11 cellular contexts compared by ENCODE assay signal in genomic region chr13:33761744-33762143, GRCh38. TPM values are rescaled to one million over a fixed set of nuclear protein-coding genes. Genes with fewer than 3 reads are reported as not detected.
A peak's percentile ranks its signal among the peaks of the same experiment; 100 is the strongest.
DNase-seq lines count a peak whose midpoint lies in the region; ATAC-seq and TF ChIP-seq lines count a peak whose summit lies in the region.
"Had no signal": no experiment of that assay in that cellular context is flagged by ENCODE, and none has a peak within 500 bp of the region (broad histone marks: within the 10 kb centered on the region; RNA-seq: fewer than 3 reads in every experiment).

No MANE protein-coding gene starts in this region.

- no peaks in the 10 kb centered on the region for H3K4me1 ChIP-seq in CD8-positive, alpha-beta T cell (ENCODE audit: insufficient read depth, low read length)

- no peaks in the 10 kb centered on the region for H3K9me3 ChIP-seq in CD8-positive, alpha-beta T cell (ENCODE audit: low read length)

- TF ChIP-seq CTCF in CD8-positive, alpha-beta T cell (IDR thresholded peaks at IDR 0.05) = no peak

- H3K4me3 ChIP-seq in CD8-positive, alpha-beta T cell (ENCODE audit: low read depth, low read length) = no peak overlapping the region

- peaks cover 2% of the 10 kb centered on the region for H3K27me3 Mint-ChIP-seq in CD8-positive, alpha-beta T cell (ENCODE audit: low read depth)
- H3K27me3 Mint-ChIP-seq: stimulated activated naive B cell treated with anti-CD40 and anti-IgM and Interleukin-4, amounts not matched to agents 10 μg/mL and 1 μg/mL and 100 μg/mL, for 72 hours had no signal

- DNase-seq in NCI-H2227 (lab: John Stamatoyannopoulos, UW; ENCODE audit: unreplicated experiment) = peak; percentile 4
- DNase-seq in NCI-H2227 treated with DMSO at 0.1 percent for 48 hours (lab: John Stamatoyannopoulos, UW) = no peak
- DNase-seq in NCI-H69 (lab: John Stamatoyannopoulos, UW) = peak; percentile 85
- DNase-seq in cerebellar cortex (ENCODE audit: low spot score) = peak; percentile 8
- DNase-seq in renal cortical epithelial cell (ENCODE audit: low read depth) = peak; percentile 86
- no peak for DNase-seq in stimulated activated effector memory CD8-positive, alpha-beta T cell treated with anti-CD3 and anti-CD28 coated beads, Interleukin-12 subunit alpha, Interleukin-12 subunit beta, amount 100 ng/mL, for 72 hours (ENCODE audit: low spot score in 2 of 2)
- DNase-seq in cortex of kidney (lab: John Stamatoyannopoulos, UW) = no peak
- no peak for DNase-seq in CD8-positive, alpha-beta T cell
- DNase-seq: activated T-cell treated with anti-CD3 and anti-CD28 coated beads, Interleukin-2, amount 50 U/mL, for 1 hour; stimulated activated naive B cell treated with anti-CD40 and anti-IgM and Interleukin-4, amounts not matched to agents 10 μg/mL and 1 μg/mL and 100 μg/mL, for 72 hours had no signal

- no peaks in the 10 kb centered on the region for H3K36me3 ChIP-seq in CD8-positive, alpha-beta T cell (ENCODE audit: insufficient read depth, low read length)

- no peaks in the 10 kb centered on the region for H3K36me3 Mint-ChIP-seq in stimulated activated effector memory CD8-positive, alpha-beta T cell treated with anti-CD3 and anti-CD28 coated beads, Interleukin-12 subunit alpha, Interleukin-12 subunit beta, amount 100 ng/mL, for 72 hours
- H3K36me3 Mint-ChIP-seq in CD8-positive, alpha-beta T cell = no peaks in the 10 kb centered on the region
- H3K36me3 Mint-ChIP-seq: stimulated activated naive B cell treated with anti-CD40 and anti-IgM and Interleukin-4, amounts not matched to agents 10 μg/mL and 1 μg/mL and 100 μg/mL, for 72 hours had no signal

- H3K4me1 Mint-ChIP-seq in stimulated activated effector memory CD8-positive, alpha-beta T cell treated with anti-CD3 and anti-CD28 coated beads, Interleukin-12 subunit alpha, Interleukin-12 subunit beta, amount 100 ng/mL, for 72 hours = peaks cover 6% of the 10 kb centered on the region
- H3K4me1 Mint-ChIP-seq in CD8-positive, alpha-beta T cell (ENCODE audit: low read depth) = no peaks in the 10 kb centered on the region

- POLR2A ChIA-PET in CD8-positive, alpha-beta T cell (lab: Charles Lee) = no interaction called here

- H3K27me3 ChIP-seq in CD8-positive, alpha-beta T cell (ENCODE audit: insufficient read depth, low read length) = no peaks in the 10 kb centered on the region

- H3K27ac Mint-ChIP-seq in stimulated activated effector memory CD8-positive, alpha-beta T cell treated with anti-CD3 and anti-CD28 coated beads, Interleukin-12 subunit alpha, Interleukin-12 subunit beta, amount 100 ng/mL, for 72 hours = no peak overlapping the region
- no peak overlapping the region for H3K27ac Mint-ChIP-seq in CD8-positive, alpha-beta T cell
- H3K27ac Mint-ChIP-seq: B cell; stimulated activated naive B cell treated with anti-CD40 and anti-IgM and Interleukin-4, amounts not matched to agents 10 μg/mL and 1 μg/mL and 100 μg/mL, for 72 hours had no signal

- H3K27ac ChIP-seq in CD8-positive, alpha-beta T cell (ENCODE audit: low read depth, low read length) = no peak overlapping the region

- CTCF ChIA-PET in CD8-positive, alpha-beta T cell (lab: Charles Lee) = interaction anchor here (1.8 kb wide), 1 partner anchor 9 kb away, joined by 5 read pairs; no protein-coding TSS in a partner anchor

- intact Hi-C loops in CD8-positive, alpha-beta T cell (cut with DNase I, micrococcal nuclease) = no loop called here

- H3K9me3 Mint-ChIP-seq in stimulated activated effector memory CD8-positive, alpha-beta T cell treated with anti-CD3 and anti-CD28 coated beads, Interleukin-12 subunit alpha, Interleukin-12 subunit beta, amount 100 ng/mL, for 72 hours = no peaks in the 10 kb centered on the region
- no peaks in the 10 kb centered on the region for H3K9me3 Mint-ChIP-seq in CD8-positive, alpha-beta T cell
- H3K9me3 Mint-ChIP-seq: stimulated activated naive B cell treated with anti-CD40 and anti-IgM and Interleukin-4, amounts not matched to agents 10 μg/mL and 1 μg/mL and 100 μg/mL, for 72 hours had no signal

- no peak for ATAC-seq in stimulated activated effector memory CD8-positive, alpha-beta T cell treated with anti-CD3 and anti-CD28 coated beads, Interleukin-12 subunit alpha, Interleukin-12 subunit beta, amount 100 ng/mL, for 72 hours
- ATAC-seq in CD8-positive, alpha-beta T cell = no peak
- ATAC-seq: stimulated activated naive B cell treated with anti-CD40 and anti-IgM and Interleukin-4, amounts not matched to agents 10 μg/mL and 1 μg/mL and 100 μg/mL, for 72 hours had no signal

- H3K4me3 Mint-ChIP-seq in stimulated activated effector memory CD8-positive, alpha-beta T cell treated with anti-CD3 and anti-CD28 coated beads, Interleukin-12 subunit alpha, Interleukin-12 subunit beta, amount 100 ng/mL, for 72 hours = no peak overlapping the region
- no peak overlapping the region for H3K4me3 Mint-ChIP-seq in CD8-positive, alpha-beta T cell
- H3K4me3 Mint-ChIP-seq: B cell; stimulated activated naive B cell treated with anti-CD40 and anti-IgM and Interleukin-4, amounts not matched to agents 10 μg/mL and 1 μg/mL and 100 μg/mL, for 72 hours had no signal

RNA-seq across cellular contexts. Expression of gene RFC3, which starts 56.2 kb away (rescaled TPM):
- total RNA-seq in renal cortical epithelial cell = 5.4 and 15.6 TPM in 2 replicates
- 1 to 10 TPM; 5.8 to 6.2 TPM for total RNA-seq in CD8-positive, alpha-beta T cell

Comparison
In these comparisons a context has a peak if more than half of its experiments do, and no peak if none do; other contexts are left out.
1. DNase-seq: peak in NCI-H2227 (single experiment), NCI-H69 (single experiment), cerebellar cortex (single experiment) and renal cortical epithelial cell (single experiment); none in NCI-H2227 treated with DMSO at 0.1 percent for 48 hours (single experiment), stimulated activated effector memory CD8-positive, alpha-beta T cell treated with anti-CD3 and anti-CD28 coated beads, Interleukin-12 subunit alpha, Interleukin-12 subunit beta, amount 100 ng/mL, for 72 hours (0 of 2), cortex of kidney (single experiment) and CD8-positive, alpha-beta T cell (0 of 7).